Comparison of ENCODE assay signal across 11 cellular contexts in genomic region chr14:20836668-20837338, GRCh38. TPM values are rescaled to one million over a fixed set of nuclear protein-coding genes. Genes with fewer than 3 reads are reported as not detected.
DNase-seq lines count a peak whose midpoint lies in the region; ATAC-seq and TF ChIP-seq lines count a peak whose summit lies in the region.
"Had no signal": no experiment of that assay in that cellular context is flagged by ENCODE, and none has a peak within 500 bp of the region (broad histone marks: within the 10 kb centered on the region; RNA-seq: fewer than 3 reads in every experiment).

No MANE protein-coding gene starts in this region.

- H3K4me3 ChIP-seq in GM12865 (ENCODE audit: low read depth, low read length) (no peak overlapping the region), Panc1 (ENCODE audit: low read depth in 2 of 2, low read length in 2 of 2) (no peak overlapping the region), retinal pigment epithelial cell (ENCODE audit: low read length) (no peak overlapping the region)

- ATAC-seq in Panc1 (no peak), foreskin keratinocyte (no peak), GM19395 (IDR thresholded peaks at IDR 0.05; ENCODE audit: unreplicated experiment) (no peak), HG03108 (IDR thresholded peaks at IDR 0.05; ENCODE audit: unreplicated experiment) (no peak), HG03439 (IDR thresholded peaks at IDR 0.05; ENCODE audit: unreplicated experiment) (no peak)
- ATAC-seq: natural killer cell treated with Interleukin-12 subunit alpha and Interleukin-12 subunit beta and Interleukin-15 and Interleukin-18, amount 100 ng/mL, for 72 hours had no signal

- CTCF ChIA-PET in Panc1 (lab: Charles Lee) = no interaction called here

- no peak for DNase-seq in GM12865 (ENCODE audit: low read depth)
- no peak for DNase-seq in Panc1 (ENCODE audit: low read depth, low spot score)
- no peak for DNase-seq in foreskin keratinocyte
- no peak for DNase-seq in retinal pigment epithelial cell (ENCODE audit: low read depth)
- DNase-seq in UCSD-AML1 (lab: John Stamatoyannopoulos, UW; ENCODE audit: unreplicated experiment) = no peak
- DNase-seq: aorta had no signal

- in situ Hi-C loops in Panc1 (cut with HindIII; ENCODE audit: low pct_unique_long_range_greater_than_20kb, low sequenced_read_pairs) = no loop called here

- intact Hi-C loops in Panc1 (cut with micrococcal nuclease; ENCODE audit: unreplicated experiment) = no loop called here

- POLR2A ChIA-PET in Panc1 (lab: Charles Lee) = no interaction called here

- TF ChIP-seq CTCF in GM12865 (IDR thresholded peaks at IDR 0.05; ENCODE audit: insufficient read depth, low read depth, low read length, missing control alignments) (peak; percentile 9), Panc1 (IDR thresholded peaks at IDR 0.05) (peak; percentile 47), foreskin keratinocyte (conservative IDR thresholded peaks at IDR 0.05) (peak; percentile 52), retinal pigment epithelial cell (conservative IDR thresholded peaks at IDR 0.05; ENCODE audit: low read depth, low read length) (peak; percentile 65)

- H3K27ac ChIP-seq in Panc1 (ENCODE audit: low read length) (no peak overlapping the region), foreskin keratinocyte (no peak overlapping the region)

- no peaks in the 10 kb centered on the region for H3K36me3 ChIP-seq in Panc1 (ENCODE audit: control insufficient read depth, insufficient read depth, low read length)

- H3K9me3 ChIP-seq in Panc1 (ENCODE audit: control insufficient read depth, insufficient read depth, low read depth, low read length) = no peaks in the 10 kb centered on the region

- no peaks in the 10 kb centered on the region for H3K27me3 ChIP-seq in Panc1 (ENCODE audit: control insufficient read depth, insufficient read depth, low read length)
- H3K27me3 ChIP-seq in foreskin keratinocyte = no peaks in the 10 kb centered on the region

- H3K4me1 ChIP-seq in Panc1 (ENCODE audit: control insufficient read depth, insufficient read depth, low read length) (no peaks in the 10 kb centered on the region), foreskin keratinocyte (no peaks in the 10 kb centered on the region)

- no TSS peak for BruUV-seq in Panc1 (replicated peaks; lab: Mats Ljungman, UMichigan)

RNA-seq across cellular contexts. Expression of gene RNASE1, which starts 34.2 kb away (rescaled TPM):
- total RNA-seq in Panc1 (2021; ENCODE audit: unreplicated experiment) (0.69 TPM), foreskin keratinocyte (not detected in 2 replicates)
- not detected for polyA plus RNA-seq in Panc1 (2012; ENCODE audit: insufficient read length)
- not detected in 2 replicates for polyA plus RNA-seq in foreskin keratinocyte
- total RNA-seq: natural killer cell treated with Interleukin-12 subunit alpha and Interleukin-12 subunit beta and Interleukin-15 and Interleukin-18, amount 100 ng/mL, for 72 hours; T-helper 2 cell treated with Interferon-gamma antibody and Interleukin-4, amounts not matched to agents 100 ng/mL and 5 ng/mL, for 36 hours had no signal

RNA-seq across cellular contexts. Expression of gene RNASE3, which starts 54.4 kb away (rescaled TPM):
- total RNA-seq in Panc1 (2021; ENCODE audit: unreplicated experiment) (not detected), foreskin keratinocyte (not detected in 2 replicates)
- polyA plus RNA-seq in Panc1 (2012; ENCODE audit: insufficient read length) = not detected
- not detected in 2 replicates for polyA plus RNA-seq in foreskin keratinocyte
- total RNA-seq: natural killer cell treated with Interleukin-12 subunit alpha and Interleukin-12 subunit beta and Interleukin-15 and Interleukin-18, amount 100 ng/mL, for 72 hours; T-helper 2 cell treated with Interferon-gamma antibody and Interleukin-4, amounts not matched to agents 100 ng/mL and 5 ng/mL, for 36 hours had no signal
- polyA plus RNA-seq: aorta had no signal

RNA-seq across cellular contexts. Expression of gene RNASE6, which starts 55.7 kb away (rescaled TPM):
- total RNA-seq in Panc1 (2021; ENCODE audit: unreplicated experiment) (not detected), foreskin keratinocyte (not detected in 2 replicates)
- polyA plus RNA-seq in Panc1 (2012; ENCODE audit: insufficient read length) = not detected
- not detected in 2 replicates for polyA plus RNA-seq in foreskin keratinocyte

Comparison
In these comparisons a context has a peak if more than half of its experiments do, and no peak if none do; other contexts are left out.
1. CTCF ChIP-seq: peak in every context shown above with its lines; median percentile 65 in retinal pigment epithelial cell; 52 in foreskin keratinocyte; 47 in Panc1; 9 in GM12865.